ENCODE assay signal across 12 cellular contexts in genomic region chr2:157487747-157488146, GRCh38. TPM values are rescaled to one million over a fixed set of nuclear protein-coding genes. Genes with fewer than 3 reads are reported as not detected.
"Had no signal": no experiment of that assay in that cellular context is flagged by ENCODE, and none has a peak within 500 bp of the region (broad histone marks: within the 10 kb centered on the region; RNA-seq: fewer than 3 reads in every experiment).

No MANE protein-coding gene starts in this region.

- ATAC-seq: gastrocnemius medialis, left ventricle myocardium superior, WTC11 had no signal

- H3K9me3 Mint-ChIP-seq: WTC11 had no signal

- H3K4me3 Mint-ChIP-seq: WTC11 had no signal

- DNase-seq: activated CD4-positive, alpha-beta T cell treated with anti-CD3 and anti-CD28 coated beads, Interleukin-2, amount 50 U/mL, for 4 hours; caudate nucleus; colonic mucosa; effector CD4-positive, alpha-beta T cell; gastrocnemius medialis; left ventricle myocardium superior; mesendoderm; retina; stimulated activated CD4-positive, alpha-beta T cell treated with anti-CD3 and anti-CD28 coated beads, Interleukin-15, amount 100 ng/mL, for 24 hours; stimulated activated CD4-positive, alpha-beta T cell treated with anti-CD3 and anti-CD28 coated beads, Interleukin-4, amount 100 ng/mL, for 4 hours had no signal

- H3K27ac Mint-ChIP-seq: WTC11 had no signal

- H3K36me3 Mint-ChIP-seq: WTC11 had no signal

RNA-seq across cellular contexts. Expression of gene CYTIP, which starts 43.9 kb away (rescaled TPM):
- total RNA-seq: SK-MEL-5 had no signal
